ENCODE assay signal across 7 cellular contexts in the genomic region with DNA sequence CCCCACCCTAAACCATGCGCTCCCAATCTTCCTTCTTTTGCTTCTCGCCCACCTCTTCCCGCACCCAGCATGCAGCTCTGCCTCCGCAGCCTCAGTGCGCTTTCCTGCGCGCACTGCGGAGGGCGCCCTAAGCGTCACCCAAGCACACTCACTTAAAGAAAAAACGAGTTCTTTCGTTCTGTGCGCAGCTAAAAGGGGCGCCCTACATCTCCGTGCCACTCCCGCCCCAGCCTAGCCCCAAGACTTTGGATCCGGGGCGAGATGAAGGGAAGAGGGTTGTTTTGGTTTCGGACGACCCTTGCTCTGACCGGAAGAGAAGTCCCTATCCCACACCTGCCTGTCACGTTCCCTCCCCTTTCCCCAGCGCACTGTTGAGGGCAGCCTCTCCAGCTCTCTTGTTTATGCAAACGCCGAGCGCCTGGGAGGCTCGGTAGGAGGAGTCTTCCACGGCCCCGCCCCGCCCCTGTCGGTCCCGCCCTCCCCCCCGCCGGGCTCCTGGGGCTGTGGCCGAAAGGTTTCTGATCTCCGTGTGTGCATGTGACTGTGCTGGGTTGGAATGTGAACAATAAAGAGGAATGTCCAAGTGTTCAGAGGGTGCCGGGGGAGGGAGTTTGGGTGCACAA. TPM values are rescaled to one million over a fixed set of nuclear protein-coding genes. Genes with fewer than 3 reads are reported as not detected.
A peak's percentile ranks its signal among the peaks of the same experiment; 100 is the strongest.
DNase-seq lines count a peak whose midpoint lies in the region; ATAC-seq and TF ChIP-seq lines count a peak whose summit lies in the region.

No MANE protein-coding gene starts in this region.

- peak; percentile 79 for TF ChIP-seq POLR2A in erythroblast (IDR thresholded peaks at IDR 0.05; ENCODE audit: low read length)

- peaks cover 4 to 37% (median 19%) of the 10 kb centered on the region in 7 donors for H3K4me1 Mint-ChIP-seq in naive thymus-derived CD4-positive, alpha-beta T cell

- intact Hi-C loops in naive thymus-derived CD4-positive, alpha-beta T cell (cut with micrococcal nuclease): loop anchor here (1.0 to 10.0 kb wide), 21 partner anchors 7 to 1672 kb away; partner anchors contain the start of genes CCDC15 (in 2 of the 2), MSANTD2 (in 2 of the 2), NRGN (in 2 of the 2) and SIAE (in 2 of the 2)

- DNase-seq in NCI-H2196 treated with DMSO at 0.1 percent for 48 hours (lab: John Stamatoyannopoulos, UW; ENCODE audit: unreplicated experiment): peak; percentile 76
- peak; percentile 43 for DNase-seq in activated CD8-positive, alpha-beta memory T cell treated with anti-CD3 and anti-CD28 coated beads, Interleukin-2, amount 50 U/mL, for 1 hour (ENCODE audit: extremely low read depth)
- DNase-seq in erythroblast (lab: John Stamatoyannopoulos, UW): peak; percentile 85 to 89
- DNase-seq in naive thymus-derived CD4-positive, alpha-beta T cell: peak; percentile 66 to 88 (median 85)
- peak; percentile 77 for DNase-seq in stimulated activated naive CD4-positive, alpha-beta T cell treated with Interleukin-2 at 50 U/mL for 16 hours (lab: John Stamatoyannopoulos, UW)

- H3K36me3 ChIP-seq in naive thymus-derived CD4-positive, alpha-beta T cell (ENCODE audit: control insufficient read depth in 2 of 3, insufficient read depth in 3 of 3, low read length in 3 of 3): peaks cover 0 to 6% (median 0%) of the 10 kb centered on the region in 3 experiments

- H3K27ac ChIP-seq in naive thymus-derived CD4-positive, alpha-beta T cell (ENCODE audit: low read depth, low read length): peak overlapping the region; percentile 72

- H3K9me3 ChIP-seq in naive thymus-derived CD4-positive, alpha-beta T cell (ENCODE audit: control insufficient read depth in 2 of 3, low read length in 3 of 3): no peaks in the 10 kb centered on the region

- H3K4me3 Mint-ChIP-seq in naive thymus-derived CD4-positive, alpha-beta T cell: peak overlapping the region; percentile 91 to 100 (median 98)

- peaks cover 0 to 22% (median 0%) of the 10 kb centered on the region in 5 donors for H3K27me3 Mint-ChIP-seq in naive thymus-derived CD4-positive, alpha-beta T cell

- H3K4me3 ChIP-seq in naive thymus-derived CD4-positive, alpha-beta T cell (ENCODE audit: low read length): peak overlapping the region; percentile 99

- peaks cover 0 to 2% (median 0%) of the 10 kb centered on the region in 11 donors for H3K9me3 Mint-ChIP-seq in naive thymus-derived CD4-positive, alpha-beta T cell

- POLR2A ChIA-PET in naive thymus-derived CD4-positive, alpha-beta T cell (lab: Charles Lee): interaction anchor here (0.6 to 8.7 kb wide), 29 partner anchors 10 to 365 kb away, joined by 3 to 112 read pairs (median 4); partner anchors contain the start of genes CCDC15, ESAM, MSANTD2 and SIAE

- no peaks in the 10 kb centered on the region for H3K36me3 Mint-ChIP-seq in naive thymus-derived CD4-positive, alpha-beta T cell

- peak; percentile 91 for ATAC-seq in GM18517 (IDR thresholded peaks at IDR 0.05; ENCODE audit: unreplicated experiment)
- peak; percentile 94 for ATAC-seq in HG02885 (IDR thresholded peaks at IDR 0.05; ENCODE audit: poor library complexity, unreplicated experiment)
- peak; percentile 93 for ATAC-seq in naive thymus-derived CD4-positive, alpha-beta T cell

- CTCF ChIA-PET in naive thymus-derived CD4-positive, alpha-beta T cell (lab: Charles Lee): interaction anchor here (0.5 to 3.5 kb wide), 13 partner anchors 10 to 91 kb away, joined by 3 to 38 read pairs (median 5); partner anchors contain the start of genes ESAM, MSANTD2, SIAE and SPA17

- no peaks in the 10 kb centered on the region for H3K27me3 ChIP-seq in naive thymus-derived CD4-positive, alpha-beta T cell (ENCODE audit: control insufficient read depth in 2 of 2, insufficient read depth in 2 of 2, low read length in 2 of 2)

- peak overlapping the region; percentile 91 to 98 (median 96) for H3K27ac Mint-ChIP-seq in naive thymus-derived CD4-positive, alpha-beta T cell

- peaks cover 0 to 3% of the 10 kb centered on the region in 2 donors for H3K4me1 ChIP-seq in naive thymus-derived CD4-positive, alpha-beta T cell (ENCODE audit: control insufficient read depth in 2 of 2, insufficient read depth in 2 of 2, low read length in 2 of 2)

RNA-seq across cellular contexts. Expression of gene VSIG2, which starts 5.3 kb away (rescaled TPM):
- total RNA-seq in naive thymus-derived CD4-positive, alpha-beta T cell: 1 to 10 TPM in 2 of 5 experiments, under 1 TPM in 3; 0.19 to 1.7 (median 0.85) TPM
- polyA plus RNA-seq in naive thymus-derived CD4-positive, alpha-beta T cell: under 1 TPM in 1 of 2 donors, not detected in 1; 0.32 TPM

RNA-seq across cellular contexts. Expression of gene NRGN, which starts 7.0 kb away (rescaled TPM):
- total RNA-seq in naive thymus-derived CD4-positive, alpha-beta T cell: 10 to 100 TPM in 1 of 5 experiments, 1 to 10 TPM in 4; 1.2 to 48.7 (median 4.9) TPM
- polyA plus RNA-seq in naive thymus-derived CD4-positive, alpha-beta T cell: not detected

RNA-seq across cellular contexts. Expression of gene ESAM, which starts 15.4 kb away (rescaled TPM):
- total RNA-seq in naive thymus-derived CD4-positive, alpha-beta T cell: 1 to 10 TPM in 4 of 5 experiments, under 1 TPM in 1; 0.39 to 3.4 (median 1.7) TPM
- polyA plus RNA-seq in naive thymus-derived CD4-positive, alpha-beta T cell: 1 to 10 TPM; 1.9 to 4.1 TPM

RNA-seq across cellular contexts. Expression of gene MSANTD2, which starts 53.5 kb away (rescaled TPM):
- total RNA-seq in naive thymus-derived CD4-positive, alpha-beta T cell: 10 to 100 TPM in 4 of 5 experiments, 1 to 10 TPM in 1; 9.1 to 29.5 (median 14.4) TPM
- 1 to 10 TPM; 3.8 to 6.0 TPM for polyA plus RNA-seq in naive thymus-derived CD4-positive, alpha-beta T cell

Comparison
In these comparisons a context has a peak if more than half of its experiments do, and no peak if none do; other contexts are left out.
1. Peak in every context shown above with its lines: DNase-seq, ATAC-seq, H3K4me3 ChIP-seq and H3K27ac ChIP-seq.